In genomic region chr4:22237846-22238513, GRCh38 we compare ENCODE assay signal across 12 cellular contexts.
DNase-seq lines count a peak whose midpoint lies in the region; ATAC-seq, FAIRE-seq and TF ChIP-seq lines count a peak whose summit lies in the region.
"Had no signal": no experiment of that assay in that cellular context is flagged by ENCODE, and none has a peak within 500 bp of the region (broad histone marks: within the 10 kb centered on the region; RNA-seq: fewer than 3 reads in every experiment).

No MANE protein-coding gene starts in this region.

- H4K5ac ChIP-seq in H1 (ENCODE audit: insufficient read length, low read depth, low read length): no peak overlapping the region

- H3K36me3 Mint-ChIP-seq in CD8-positive, alpha-beta T cell: no peaks in the 10 kb centered on the region
- H3K36me3 Mint-ChIP-seq in naive thymus-derived CD4-positive, alpha-beta T cell: no peaks in the 10 kb centered on the region

- H3K27ac Mint-ChIP-seq in CD8-positive, alpha-beta T cell: no peak overlapping the region
- peak overlapping the region in 7 of 9 donors; percentile 32 to 92 (median 68) for H3K27ac Mint-ChIP-seq in naive thymus-derived CD4-positive, alpha-beta T cell

- no peaks in the 10 kb centered on the region for H3K79me2 ChIP-seq in H1 (ENCODE audit: control insufficient read depth in 1 of 2, insufficient read depth in 2 of 2, low read length in 2 of 2)

- peak overlapping the region; percentile 33 for H3K4me3 ChIP-seq in CD8-positive, alpha-beta T cell (ENCODE audit: low read depth, low read length)
- H3K4me3 ChIP-seq in H1 (ENCODE audit: extremely low read depth in 1 of 4, insufficient read depth in 2 of 4, low read depth in 3 of 4, low read length in 4 of 4): no peak overlapping the region
- H3K4me3 ChIP-seq in naive thymus-derived CD4-positive, alpha-beta T cell (ENCODE audit: low read length): no peak overlapping the region
- H3K4me3 ChIP-seq: ascending aorta, right atrium auricular region had no signal

- no peak for TF ChIP-seq CTCF in CD8-positive, alpha-beta T cell (IDR thresholded peaks at IDR 0.05)
- no peak for TF ChIP-seq CTCF in H1 (IDR thresholded peaks at IDR 0.05; ENCODE audit: control extremely low read depth in 1 of 3, insufficient read depth in 1 of 3, low read depth in 1 of 3, low read length in 3 of 3)

- H3K23me2 ChIP-seq in H1 (ENCODE audit: low read depth, low read length): no peaks in the 10 kb centered on the region

- no peaks in the 10 kb centered on the region for H3K4me1 Mint-ChIP-seq in CD8-positive, alpha-beta T cell (ENCODE audit: low read depth)
- peaks cover 0 to 41% (median 0%) of the 10 kb centered on the region in 7 donors for H3K4me1 Mint-ChIP-seq in naive thymus-derived CD4-positive, alpha-beta T cell

- H3K9me3 ChIP-seq in CD8-positive, alpha-beta T cell (ENCODE audit: low read length): no peaks in the 10 kb centered on the region
- no peaks in the 10 kb centered on the region for H3K9me3 ChIP-seq in H1 (ENCODE audit: insufficient read depth in 2 of 2, low read depth in 1 of 2, low read length in 1 of 2)
- H3K9me3 ChIP-seq in naive thymus-derived CD4-positive, alpha-beta T cell (ENCODE audit: control insufficient read depth in 2 of 3, low read length in 3 of 3): no peaks in the 10 kb centered on the region
- H3K9me3 ChIP-seq: ascending aorta, right atrium auricular region had no signal

- H3K9ac ChIP-seq in H1 (replicated peaks in 1 of 4; ENCODE audit: extremely low read depth in 1 of 4, low read depth in 3 of 4, low read length in 3 of 4): no peak overlapping the region

- H3K4ac ChIP-seq in H1 (replicated peaks; ENCODE audit: insufficient read length, low read depth, low read length): no peak overlapping the region

- ATAC-seq in CD8-positive, alpha-beta T cell: no peak
- no peak for ATAC-seq in naive thymus-derived CD4-positive, alpha-beta T cell
- ATAC-seq in HG03159 (IDR thresholded peaks at IDR 0.05; ENCODE audit: unreplicated experiment) (no peak), HG03432 (IDR thresholded peaks at IDR 0.05; ENCODE audit: unreplicated experiment) (no peak)

- no peak overlapping the region for H3K18ac ChIP-seq in H1 (ENCODE audit: extremely low read depth, low read length)

- TF ChIP-seq EP300 in H1 (IDR thresholded peaks at IDR 0.05; ENCODE audit: borderline replicate concordance in 1 of 2, low read depth in 2 of 2, low read length in 2 of 2): no peak

- no peaks in the 10 kb centered on the region for H3K36me3 ChIP-seq in CD8-positive, alpha-beta T cell (ENCODE audit: insufficient read depth, low read length)
- H3K36me3 ChIP-seq in H1 (ENCODE audit: control insufficient read depth in 2 of 4, insufficient read depth in 4 of 4, low read length in 3 of 4): no peaks in the 10 kb centered on the region
- H3K36me3 ChIP-seq in naive thymus-derived CD4-positive, alpha-beta T cell (ENCODE audit: control insufficient read depth in 2 of 3, insufficient read depth in 3 of 3, low read length in 3 of 3): no peaks in the 10 kb centered on the region
- H3K36me3 ChIP-seq: ascending aorta, right atrium auricular region had no signal

- H2BK120ac ChIP-seq in H1 (replicated peaks; ENCODE audit: low read depth, low read length): no peak overlapping the region

- no peak overlapping the region for H2BK5ac ChIP-seq in H1 (ENCODE audit: low read depth, low read length)

- H3K27ac ChIP-seq in CD8-positive, alpha-beta T cell (ENCODE audit: low read depth, low read length): no peak overlapping the region
- no peak overlapping the region for H3K27ac ChIP-seq in H1 (ENCODE audit: low read depth, low read length)
- peak overlapping the region; percentile 14 for H3K27ac ChIP-seq in naive thymus-derived CD4-positive, alpha-beta T cell (ENCODE audit: low read depth, low read length)
- H3K27ac ChIP-seq: ascending aorta, epithelial cell of prostate, right atrium auricular region had no signal

- H2BK15ac ChIP-seq in H1 (ENCODE audit: low read length): no peak overlapping the region

- H3K27me3 ChIP-seq in CD8-positive, alpha-beta T cell (ENCODE audit: insufficient read depth, low read length): no peaks in the 10 kb centered on the region
- no peaks in the 10 kb centered on the region for H3K27me3 ChIP-seq in H1 (replicated peaks in 1 of 4; ENCODE audit: control insufficient read depth in 3 of 4, extremely low read depth in 1 of 4, insufficient read depth in 3 of 4, low read length in 3 of 4)
- H3K27me3 ChIP-seq in naive thymus-derived CD4-positive, alpha-beta T cell (ENCODE audit: control insufficient read depth in 2 of 2, insufficient read depth in 2 of 2, low read length in 2 of 2): no peaks in the 10 kb centered on the region
- H3K27me3 ChIP-seq: ascending aorta, right atrium auricular region had no signal

- peaks cover 4% of the 10 kb centered on the region for H3K9me3 Mint-ChIP-seq in CD8-positive, alpha-beta T cell
- H3K9me3 Mint-ChIP-seq in naive thymus-derived CD4-positive, alpha-beta T cell: peaks cover 0 to 7% (median 0%) of the 10 kb centered on the region in 11 donors

- H4K8ac ChIP-seq in H1 (ENCODE audit: extremely low read depth, insufficient read depth, low read length): no peak overlapping the region

- no peak overlapping the region for H2BK20ac ChIP-seq in H1 (ENCODE audit: low read length)

- H3K14ac ChIP-seq in H1 (ENCODE audit: insufficient read length): no peak overlapping the region

- no peaks in the 10 kb centered on the region for H3K27me3 Mint-ChIP-seq in CD8-positive, alpha-beta T cell (ENCODE audit: low read depth)
- H3K27me3 Mint-ChIP-seq in naive thymus-derived CD4-positive, alpha-beta T cell: peaks cover 0 to 15% (median 3%) of the 10 kb centered on the region in 5 donors

- no peak for TF ChIP-seq RAD21 in H1 (IDR thresholded peaks at IDR 0.05 in 1 of 2, conservative IDR thresholded peaks at IDR 0.05 in 1 of 2; ENCODE audit: low read depth in 2 of 2, low read length in 2 of 2)

- H4K20me1 ChIP-seq in H1 (replicated peaks in 1 of 2; ENCODE audit: control insufficient read depth in 1 of 2, insufficient read depth in 2 of 2, low read length in 2 of 2): no peaks in the 10 kb centered on the region

- H2BK12ac ChIP-seq in H1 (ENCODE audit: low read depth, low read length): no peak overlapping the region

- H2AK5ac ChIP-seq in H1 (ENCODE audit: low read depth, low read length): no peak overlapping the region

- no peak overlapping the region for H3K4me2 ChIP-seq in H1 (ENCODE audit: insufficient read depth in 1 of 2, low read depth in 2 of 2, low read length in 2 of 2)

- POLR2A ChIA-PET in CD8-positive, alpha-beta T cell (lab: Charles Lee): no interaction called here
- POLR2A ChIA-PET in H1 (lab: Charles Lee; ENCODE audit: partially characterized antibody): no interaction called here
- POLR2A ChIA-PET in naive thymus-derived CD4-positive, alpha-beta T cell (lab: Charles Lee): no interaction called here

- intact Hi-C loops in CD8-positive, alpha-beta T cell (cut with DNase I, micrococcal nuclease): no loop called here
- intact Hi-C loops in naive thymus-derived CD4-positive, alpha-beta T cell (cut with micrococcal nuclease): loop anchor here (1.0 to 10.0 kb wide), 6 partner anchors 119 to 449 kb away; partner anchors contain the start of gene ADGRA3 (in 1 of the 2)

- H3K4me3 Mint-ChIP-seq in CD8-positive, alpha-beta T cell: peak overlapping the region; percentile 73
- peak overlapping the region; percentile 51 to 80 (median 68) for H3K4me3 Mint-ChIP-seq in naive thymus-derived CD4-positive, alpha-beta T cell

- DNase-seq in CD8-positive, alpha-beta T cell: no peak
- DNase-seq in NCI-H1092 (lab: John Stamatoyannopoulos, UW): peak; percentile 49
- no peak for DNase-seq in H1 (ENCODE audit: low read depth in 1 of 2, low spot score in 2 of 2)
- DNase-seq in naive thymus-derived CD4-positive, alpha-beta T cell: peak in 1 of 9 donors; percentile 1
- no peak for DNase-seq in EL
- DNase-seq in activated CD8-positive, alpha-beta memory T cell treated with anti-CD3 and anti-CD28 coated beads, Interleukin-2, amount 50 U/mL, for 4 hours: no peak

- no peak overlapping the region for H3K23ac ChIP-seq in H1 (ENCODE audit: insufficient read length)

- CTCF ChIA-PET in CD8-positive, alpha-beta T cell (lab: Charles Lee): no interaction called here
- CTCF ChIA-PET in H1 (lab: Charles Lee; ENCODE audit: partially characterized antibody): interaction anchor here (0.5 to 6.9 kb wide), 47 partner anchors 10 to 794 kb away, joined by 3 to 85 read pairs (median 4); no protein-coding TSS in a partner anchor
- CTCF ChIA-PET in naive thymus-derived CD4-positive, alpha-beta T cell (lab: Charles Lee): no interaction called here

- no peak for TF ChIP-seq POLR2A in H1 (IDR thresholded peaks at IDR 0.05; ENCODE audit: control extremely low read depth in 1 of 2, low read depth in 2 of 2, low read length in 2 of 2)

- H3K56ac ChIP-seq in H1 (replicated peaks; ENCODE audit: insufficient read length, low read depth, low read length): no peak overlapping the region

- H4K91ac ChIP-seq in H1 (replicated peaks; ENCODE audit: insufficient read length, low read length): no peak overlapping the region

- peak overlapping the region; percentile 0; the same call in 1 of the 2 replicates for H2AFZ ChIP-seq in H1 (ENCODE audit: low read length)

- H3K79me1 ChIP-seq in H1 (ENCODE audit: low read depth, low read length): no peaks in the 10 kb centered on the region

- 66% methylated on average over 10 of the region's 10 CpGs; no CpG with 5 or more reads in 1 of the 2 experiments for WGBS in H1 (ENCODE audit: extremely low coverage in 1 of 2, insufficient coverage in 1 of 2, insufficient read length in 1 of 2, insufficient replicate concordance in 2 of 2, low coverage in 1 of 2, low lambda C conversion rate in 2 of 2, missing lambda C conversion rate in 1 of 2), 2 experiments

- FAIRE-seq in H1 (lab: Jason Lieb, UNC): no peak
- FAIRE-seq: GM12892 had no signal

- no peaks in the 10 kb centered on the region for H3K4me1 ChIP-seq in CD8-positive, alpha-beta T cell (ENCODE audit: insufficient read depth, low read length)
- H3K4me1 ChIP-seq in H1 (replicated peaks in 1 of 4; ENCODE audit: control insufficient read depth in 3 of 4, insufficient read depth in 4 of 4, low read length in 3 of 4): peaks cover 0 to 4% (median 0%) of the 10 kb centered on the region in 4 experiments; a peak in 1 of 7 replicates
- H3K4me1 ChIP-seq in naive thymus-derived CD4-positive, alpha-beta T cell (ENCODE audit: control insufficient read depth in 2 of 2, insufficient read depth in 2 of 2, low read length in 2 of 2): no peaks in the 10 kb centered on the region
- H3K4me1 ChIP-seq: ascending aorta, right atrium auricular region had no signal

TF ChIP-seq in H1, 55 proteins besides CTCF, POLR2A, EP300 and RAD21 (continues in another document):
- TF ChIP-seq, protein P1, sequence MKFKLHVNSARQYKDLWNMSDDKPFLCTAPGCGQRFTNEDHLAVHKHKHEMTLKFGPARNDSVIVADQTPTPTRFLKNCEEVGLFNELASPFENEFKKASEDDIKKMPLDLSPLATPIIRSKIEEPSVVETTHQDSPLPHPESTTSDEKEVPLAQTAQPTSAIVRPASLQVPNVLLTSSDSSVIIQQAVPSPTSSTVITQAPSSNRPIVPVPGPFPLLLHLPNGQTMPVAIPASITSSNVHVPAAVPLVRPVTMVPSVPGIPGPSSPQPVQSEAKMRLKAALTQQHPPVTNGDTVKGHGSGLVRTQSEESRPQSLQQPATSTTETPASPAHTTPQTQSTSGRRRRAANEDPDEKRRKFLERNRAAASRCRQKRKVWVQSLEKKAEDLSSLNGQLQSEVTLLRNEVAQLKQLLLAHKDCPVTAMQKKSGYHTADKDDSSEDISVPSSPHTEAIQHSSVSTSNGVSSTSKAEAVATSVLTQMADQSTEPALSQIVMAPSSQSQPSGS (IDR thresholded peaks at IDR 0.05; ENCODE audit: low read length): no peak

Comparison
In these comparisons a context has a peak if more than half of its experiments do, and no peak if none do; other contexts are left out.
1. intact Hi-C loops: an anchor here in naive thymus-derived CD4-positive, alpha-beta T cell (1.0 to 10.0 kb wide); none called in CD8-positive, alpha-beta T cell.